ENCODE assay signal across 8 cellular contexts in genomic region chr1:5432436-5432835, GRCh38.
"Had no signal": no experiment of that assay in that cellular context is flagged by ENCODE, and none has a peak within 500 bp of the region (broad histone marks: within the 10 kb centered on the region; RNA-seq: fewer than 3 reads in every experiment).

No MANE protein-coding gene starts in this region.

- H3K4me3 ChIP-seq: GM23248 had no signal

- H3K9ac ChIP-seq: GM23248 had no signal

- FAIRE-seq: H54, HTR-8/SVneo had no signal

- H2AFZ ChIP-seq: GM23248 had no signal

- H3K27ac ChIP-seq: GM23248 had no signal

- DNase-seq: GM23248, GOT3, H9, HCEC 1CT, IMR-90, KBM-7 had no signal
